11 cellular contexts compared by ENCODE assay signal in the genomic region with DNA sequence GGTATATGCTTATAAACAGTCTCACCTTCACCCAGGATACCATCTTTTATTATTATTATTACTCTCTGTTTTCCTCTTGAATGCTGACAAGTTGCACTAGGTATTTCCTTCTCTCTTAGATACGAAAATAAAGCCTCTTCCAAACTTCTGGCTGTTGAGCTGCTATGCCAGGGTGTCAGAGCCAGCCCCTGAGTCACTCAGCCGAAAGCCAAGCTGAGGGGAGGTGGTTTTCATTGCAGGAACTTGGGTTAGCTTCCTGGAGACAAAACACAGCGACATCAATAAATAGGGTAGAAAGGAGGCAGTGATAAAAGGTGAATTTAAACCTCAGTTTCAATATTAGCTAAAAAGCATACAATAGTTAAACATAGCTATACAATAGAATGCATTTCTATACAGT.
DNase-seq lines count a peak whose midpoint lies in the region; ATAC-seq lines count a peak whose summit lies in the region.
"Had no signal": no experiment of that assay in that cellular context is flagged by ENCODE, and none has a peak within 500 bp of the region (broad histone marks: within the 10 kb centered on the region; RNA-seq: fewer than 3 reads in every experiment).

No MANE protein-coding gene starts in this region.

- WGBS in GM23248 (ENCODE audit: low coverage in 1 of 2, low lambda C conversion rate in 2 of 2, missing lambda C conversion rate in 2 of 2), 2 experiments: 0 to 7% methylated on average over 3 of the region's 3 CpGs

- H2AFZ ChIP-seq in GM23248: peak overlapping the region; percentile 45; the same call in 1 of the 2 replicates

- H4K20me1 ChIP-seq in GM23248 (ENCODE audit: insufficient read depth): no peaks in the 10 kb centered on the region

- H3K36me3 ChIP-seq in GM23248 (ENCODE audit: low read depth): no peaks in the 10 kb centered on the region

- H3K27me3 ChIP-seq in GM23248 (replicated peaks; ENCODE audit: insufficient read depth): peaks cover 18% of the 10 kb centered on the region; the same call in 1 of the 2 replicates

- H3K9me2 ChIP-seq in GM23248 (ENCODE audit: insufficient read depth): no peaks in the 10 kb centered on the region

- no peaks in the 10 kb centered on the region for H3K79me2 ChIP-seq in GM23248 (ENCODE audit: insufficient read depth)

- in situ Hi-C loops in GM23248 (cut with MboI): loop anchor here (10.0 kb wide), 2 partner anchors 206 to 734 kb away; no protein-coding TSS in a partner anchor

- DNase-seq in GM23248 (peak; percentile 85), dermis microvascular lymphatic vessel endothelial cell (ENCODE audit: low read depth in 2 of 2) (peak; percentile 40 to 54), NCI-H2171 (lab: John Stamatoyannopoulos, UW) (no peak)
- DNase-seq in activated CD4-positive, alpha-beta T cell treated with anti-CD3 and anti-CD28 coated beads for 48 hours: peak; percentile 59
- DNase-seq in stimulated activated CD4-positive, alpha-beta T cell treated with anti-CD3 and anti-CD28 coated beads, Interleukin-1b, Interleukin-23, amount 100 ng/mL, for 48 hours: peak; percentile 64
- DNase-seq in NK-92 treated with Interleukin-12 subunit alpha and Interleukin-12 subunit beta, amount 100 ng/mL, for 24 hours (lab: John Stamatoyannopoulos, UW): no peak
- DNase-seq: activated gamma-delta T cell, COR-L47, H9, NCI-H2081 had no signal

- peaks cover 20% of the 10 kb centered on the region for H3K4me1 ChIP-seq in GM23248 (ENCODE audit: insufficient read depth)

- H3K27ac ChIP-seq in GM23248: peak overlapping the region; percentile 46

- H3K4me3 ChIP-seq in GM23248: peak overlapping the region; percentile 38; the same call in 1 of the 2 replicates

- peak overlapping the region; percentile 41 for H3K4me2 ChIP-seq in GM23248 (ENCODE audit: unreplicated experiment)

- ATAC-seq in GM19351 (IDR thresholded peaks at IDR 0.05; ENCODE audit: unreplicated experiment): no peak

- H3K9ac ChIP-seq in GM23248: peak overlapping the region; percentile 33; the same call in 1 of the 2 replicates

- no peaks in the 10 kb centered on the region; the same call in 1 of the 2 replicates for H3F3A ChIP-seq in GM23248 (ENCODE audit: insufficient read depth)

- H3K9me3 ChIP-seq in GM23248 (ENCODE audit: low read depth): no peaks in the 10 kb centered on the region

Comparison
In these comparisons a context has a peak if more than half of its experiments do, and no peak if none do; other contexts are left out.
1. DNase-seq: peak in GM23248 (single experiment), activated CD4-positive, alpha-beta T cell treated with anti-CD3 and anti-CD28 coated beads for 48 hours (single experiment), dermis microvascular lymphatic vessel endothelial cell (2 of 2) and stimulated activated CD4-positive, alpha-beta T cell treated with anti-CD3 and anti-CD28 coated beads, Interleukin-1b, Interleukin-23, amount 100 ng/mL, for 48 hours (single experiment); none in NK-92 treated with Interleukin-12 subunit alpha and Interleukin-12 subunit beta, amount 100 ng/mL, for 24 hours (single experiment) and NCI-H2171 (single experiment).